ENCODE assay signal across 7 cellular contexts in the genomic region with DNA sequence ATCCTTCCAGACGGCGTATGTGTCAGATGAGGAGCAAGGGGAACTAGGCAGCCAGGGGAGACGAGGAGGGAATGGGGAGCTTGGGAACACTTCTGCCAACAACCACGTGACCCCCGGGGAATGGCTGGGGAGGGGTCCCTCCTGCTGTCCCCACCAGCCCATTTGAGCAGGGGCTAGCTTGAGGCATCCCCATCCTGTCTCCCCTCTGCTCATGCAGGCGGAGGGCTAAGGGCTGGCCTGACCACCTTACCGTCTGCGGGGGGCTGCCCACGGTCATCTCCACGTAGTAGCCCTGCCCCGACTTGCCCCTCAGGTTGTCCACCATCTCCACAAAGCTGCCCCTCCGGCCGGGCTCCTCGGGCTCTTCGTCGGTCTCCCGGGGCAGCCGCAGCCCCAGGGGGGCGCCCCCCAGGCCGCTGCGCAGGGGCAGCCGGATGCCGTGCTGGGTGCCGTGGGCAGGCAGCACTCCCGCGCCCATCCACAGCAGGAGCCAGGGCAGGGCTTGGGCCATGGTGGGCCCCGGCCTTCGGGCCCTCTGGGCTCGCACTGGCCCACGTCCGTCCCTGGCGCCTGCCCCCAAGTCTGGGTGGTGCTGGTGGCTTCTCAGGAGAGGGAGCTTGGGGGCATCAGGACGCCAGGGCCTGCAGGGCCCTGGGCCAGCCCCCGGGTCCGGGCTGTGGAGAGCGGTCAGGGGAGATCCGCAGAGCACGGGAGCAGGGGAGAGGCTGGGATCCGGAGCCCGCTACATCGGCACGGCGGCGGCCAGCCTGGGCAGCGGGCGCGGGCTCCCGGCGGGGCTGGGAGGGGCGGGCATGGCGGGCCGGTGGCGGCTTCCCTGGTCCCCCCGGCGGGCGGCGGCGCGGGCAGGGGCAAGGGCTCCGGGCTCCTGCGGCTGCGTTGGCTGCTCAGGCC. TPM values are rescaled to one million over a fixed set of nuclear protein-coding genes. Genes with fewer than 3 reads are reported as not detected.
A peak's percentile ranks its signal among the peaks of the same experiment; 100 is the strongest.
DNase-seq lines count a peak whose midpoint lies in the region; ATAC-seq and TF ChIP-seq lines count a peak whose summit lies in the region.

No MANE protein-coding gene starts in this region.

- no peak overlapping the region for H4K91ac ChIP-seq in H9 (ENCODE audit: insufficient read length, low read depth, low read length)

- H2BK5ac ChIP-seq in H9 (ENCODE audit: insufficient read length, low read length) = no peak overlapping the region

- H3K36me3 ChIP-seq in fibroblast of lung (ENCODE audit: control insufficient read depth, insufficient read depth, low read length) (no peaks in the 10 kb centered on the region), neutrophil (no peaks in the 10 kb centered on the region)

- H3K36me3 Mint-ChIP-seq in H9 (ENCODE audit: insufficient read depth in 1 of 3, low read depth in 3 of 3) = no peaks in the 10 kb centered on the region

- no peak overlapping the region for H2AK5ac ChIP-seq in H9 (ENCODE audit: insufficient read length, low read length)

- H2AFZ ChIP-seq in H9 (ENCODE audit: low read length) (no peak overlapping the region), fibroblast of lung (ENCODE audit: low read length) (peak overlapping the region; percentile 98)

- no peak overlapping the region for H3K23ac ChIP-seq in H9 (ENCODE audit: insufficient read length, low read depth, low read length)

- H3K79me2 ChIP-seq in H9 (ENCODE audit: insufficient read depth, low read length) = no peaks in the 10 kb centered on the region
- peaks cover 17% of the 10 kb centered on the region for H3K79me2 ChIP-seq in fibroblast of lung (ENCODE audit: control insufficient read depth, insufficient read depth, low read length)

- no peak for TF ChIP-seq CTCF in H9 (conservative IDR thresholded peaks at IDR 0.05)
- TF ChIP-seq CTCF in fibroblast of lung (conservative IDR thresholded peaks at IDR 0.05 in 1 of 2, IDR thresholded peaks at IDR 0.05 in 1 of 2; ENCODE audit: low read depth in 1 of 2, low read length in 2 of 2) = no peak
- no peak for TF ChIP-seq CTCF in neutrophil (IDR thresholded peaks at IDR 0.05)

- H4K5ac ChIP-seq in H9 (ENCODE audit: insufficient read length, low read depth, low read length) = no peak overlapping the region

- no peak overlapping the region for H3K18ac ChIP-seq in H9 (ENCODE audit: insufficient read length, low read depth, low read length)

- peaks cover 7% of the 10 kb centered on the region for H3K27me3 Mint-ChIP-seq in H9 (ENCODE audit: low read depth)

- H3K27ac Mint-ChIP-seq in H9 = no peak overlapping the region

- H3K4me2 ChIP-seq in H9 (ENCODE audit: insufficient read depth, insufficient read length, low read length) = peak overlapping the region; percentile 36
- H3K4me2 ChIP-seq in fibroblast of lung (ENCODE audit: extremely low read depth, insufficient read depth, low read length) = peak overlapping the region; percentile 93

- H2BK120ac ChIP-seq in H9 (ENCODE audit: low read depth, low read length, poor library complexity, severe bottlenecking) = no peak overlapping the region

- H2BK12ac ChIP-seq in H9 (ENCODE audit: insufficient read length, low read depth, low read length) = no peak overlapping the region

- H3K23me2 ChIP-seq in H9 (ENCODE audit: insufficient read length, low read depth, low read length, poor library complexity, severe bottlenecking) = peaks cover 10% of the 10 kb centered on the region

- H3K56ac ChIP-seq in H9 (ENCODE audit: insufficient read length, low read depth, low read length) = no peak overlapping the region

- H3K4me3 ChIP-seq in fibroblast of lung (replicated peaks in 1 of 4; ENCODE audit: control extremely low read depth in 1 of 4, insufficient read depth in 1 of 4, low read depth in 3 of 4, low read length in 4 of 4) (peak overlapping the region; percentile 81 to 87 (median 82)), neutrophil (ENCODE audit: low read depth in 1 of 2, low read length in 1 of 2) (peak overlapping the region; percentile 39 to 62)

- WGBS in H9 (ENCODE audit: extremely low coverage, insufficient read length, low lambda C conversion rate) = no CpG with 5 or more reads among the region's 62 CpGs

- H2BK15ac ChIP-seq in H9 (ENCODE audit: low read depth, low read length) = no peak overlapping the region

- H3K4me1 Mint-ChIP-seq in H9 = peaks cover 13 to 15% of the 10 kb centered on the region in 2 experiments

- H2BK20ac ChIP-seq in H9 (ENCODE audit: low read depth, low read length, poor library complexity, severe bottlenecking) = no peak overlapping the region

- H3K9me3 ChIP-seq in H9 (ENCODE audit: control insufficient read depth, low read depth, low read length) (no peaks in the 10 kb centered on the region), fibroblast of lung (ENCODE audit: control insufficient read depth, insufficient read depth, low read depth, low read length) (no peaks in the 10 kb centered on the region), neutrophil (no peaks in the 10 kb centered on the region)

- H3K4me3 Mint-ChIP-seq in H9 = peak overlapping the region; percentile 65 to 79

- no peaks in the 10 kb centered on the region for H3K79me1 ChIP-seq in H9 (ENCODE audit: insufficient read depth, low read depth, low read length, poor library complexity, severe bottlenecking)

- DNase-seq in H9 = no peak
- peak in 1 of 2 donors; percentile 10 for DNase-seq in fibroblast of lung (ENCODE audit: low read depth in 2 of 2)
- DNase-seq in NCI-H446 (lab: John Stamatoyannopoulos, UW) = no peak
- DNase-seq in LoVo (ENCODE audit: low spot score) = no peak

- H4K8ac ChIP-seq in H9 (replicated peaks; ENCODE audit: insufficient read length, low read depth, low read length) = no peak overlapping the region

- H3K4ac ChIP-seq in H9 (ENCODE audit: low read depth, low read length) = no peak overlapping the region

- H3K27ac ChIP-seq in H9 (ENCODE audit: insufficient read length, low read depth, low read length) (no peak overlapping the region), fibroblast of lung (ENCODE audit: insufficient read depth, low read length) (peak overlapping the region; percentile 51), neutrophil (no peak overlapping the region)

- H3K9ac ChIP-seq in H9 (ENCODE audit: extremely low read depth, insufficient read length, low read length) (no peak overlapping the region), fibroblast of lung (ENCODE audit: insufficient read depth, low read length) (peak overlapping the region; percentile 73)

- no peak overlapping the region for H3T11ph ChIP-seq in H9 (ENCODE audit: low read length)

- no peaks in the 10 kb centered on the region for H3K9me3 Mint-ChIP-seq in H9

- peak; percentile 74 to 75 for ATAC-seq in activated CD4-positive, CD25-positive, alpha-beta regulatory T cell treated with anti-CD3 and anti-CD28 coated beads, Interleukin-2, amount 50 U/mL, for 24 hours
- ATAC-seq in GM19463 (IDR thresholded peaks at IDR 0.05; ENCODE audit: unreplicated experiment) = no peak

- no peaks in the 10 kb centered on the region for H3K27me3 ChIP-seq in H9 (ENCODE audit: insufficient read depth, low read length)
- no peaks in the 10 kb centered on the region for H3K27me3 ChIP-seq in fibroblast of lung (ENCODE audit: control insufficient read depth, insufficient read depth, low read length)
- H3K27me3 ChIP-seq in neutrophil = peaks cover 31% of the 10 kb centered on the region

- H4K20me1 ChIP-seq in H9 (ENCODE audit: control insufficient read depth, insufficient read depth, insufficient read length) = no peaks in the 10 kb centered on the region
- H4K20me1 ChIP-seq in fibroblast of lung (ENCODE audit: control insufficient read depth, extremely low read depth, insufficient read depth, low read length) = no peaks in the 10 kb centered on the region

- H3K4me1 ChIP-seq in H9 (ENCODE audit: insufficient read depth, low read length) (no peaks in the 10 kb centered on the region), fibroblast of lung (ENCODE audit: control insufficient read depth, extremely low read depth, insufficient read depth, low read length) (peaks cover 8% of the 10 kb centered on the region), neutrophil (ENCODE audit: control insufficient read depth in 1 of 2, insufficient read depth in 1 of 2, low read depth in 1 of 2, low read length in 1 of 2) (peaks cover 37 to 38% of the 10 kb centered on the region in 2 experiments)

- H3K14ac ChIP-seq in H9 (ENCODE audit: insufficient read depth, low read length) = no peak overlapping the region

RNA-seq across cellular contexts. Expression of gene BACE1, which starts 0.5 kb away (rescaled TPM):
- total RNA-seq in H9 (2021) = 10.2 and 10.6 TPM in 2 replicates
- 17.7 and 23.1 TPM in 2 replicates for total RNA-seq in fibroblast of lung
- polyA plus RNA-seq in fibroblast of lung = 58.1 and 62.7 TPM in 2 replicates
- 47.3 and 55.4 TPM in 2 replicates for polyA plus RNA-seq in fibroblast of lung (2012)
- 229 and 301 TPM in 2 replicates for polyA minus RNA-seq in fibroblast of lung (ENCODE audit: low replicate concordance)

RNA-seq across cellular contexts. Expression of gene CEP164, which starts 12.1 kb away (rescaled TPM):
- total RNA-seq in H9 (2021) (20.7 and 24.9 TPM in 2 replicates), fibroblast of lung (29.0 and 33.5 TPM in 2 replicates)
- 16.1 and 20.6 TPM in 2 replicates for polyA plus RNA-seq in fibroblast of lung
- 16.1 and 19.0 TPM in 2 replicates for polyA plus RNA-seq in fibroblast of lung (2012)
- polyA minus RNA-seq in fibroblast of lung (ENCODE audit: low replicate concordance) = 24.9 and 29.9 TPM in 2 replicates

RNA-seq across cellular contexts. Expression of gene BACE1-AS, which starts 24.4 kb away (rescaled TPM):
- total RNA-seq in H9 (2021) (9.4 and 9.9 TPM in 2 replicates), fibroblast of lung (2.8 and 4.5 TPM in 2 replicates)
- 3.9 and 4.2 TPM in 2 replicates for polyA plus RNA-seq in fibroblast of lung
- 3.0 and 4.1 TPM in 2 replicates for polyA plus RNA-seq in fibroblast of lung (2012)
- 6.0 and 9.4 TPM in 2 replicates for polyA minus RNA-seq in fibroblast of lung (ENCODE audit: low replicate concordance)
